Comparison of ENCODE assay signal across 13 cellular contexts in genomic region chr3:195251336-195252065, GRCh38. TPM values are rescaled to one million over a fixed set of nuclear protein-coding genes. Genes with fewer than 3 reads are reported as not detected.
DNase-seq lines count a peak whose midpoint lies in the region; ATAC-seq and TF ChIP-seq lines count a peak whose summit lies in the region.
"Had no signal": no experiment of that assay in that cellular context is flagged by ENCODE, and none has a peak within 500 bp of the region (broad histone marks: within the 10 kb centered on the region; RNA-seq: fewer than 3 reads in every experiment).

No MANE protein-coding gene starts in this region.

- H3K9ac ChIP-seq in muscle layer of colon (ENCODE audit: low read length), result no peak overlapping the region

- no peaks in the 10 kb centered on the region for H3K27me3 ChIP-seq in muscle layer of colon (ENCODE audit: control insufficient read depth in 1 of 2, insufficient read depth in 2 of 2, low read length in 2 of 2)
- H3K27me3 ChIP-seq in CD4-positive, alpha-beta memory T cell (ENCODE audit: insufficient read depth, low read length), result no peaks in the 10 kb centered on the region

- DNase-seq in AG20443 (ENCODE audit: low spot score), result peak; percentile 2
- peak; percentile 32 for DNase-seq in COLO668 (lab: John Stamatoyannopoulos, UW; ENCODE audit: unreplicated experiment)
- DNase-seq in activated T-cell treated with anti-CD3 and anti-CD28 coated beads, Interleukin-2, amount 50 U/mL, for 72 hours, result no peak
- no peak for DNase-seq in endothelial cell (ENCODE audit: low spot score)
- DNase-seq in CD4-positive, alpha-beta memory T cell, result no peak
- DNase-seq in GOT3 (lab: John Stamatoyannopoulos, UW), result no peak
- no peak for DNase-seq in SKM-1 treated with dmso at 0.1 percent for 144 hours (lab: John Stamatoyannopoulos, UW; ENCODE audit: unreplicated experiment)
- DNase-seq: activated naive CD4-positive, alpha-beta T cell; PC-9 had no signal

- peak; percentile 60 to 69 for ATAC-seq in activated T-cell treated with anti-CD3 and anti-CD28 coated beads, Interleukin-2, amount 50 U/mL, for 72 hours (replicated peaks in 1 of 2)

- CTCF ChIA-PET in CD4-positive, alpha-beta memory T cell (lab: Charles Lee; ENCODE audit: partially characterized antibody), result interaction anchor here (1.1 kb wide), 1 partner anchor 564 kb away, joined by 3 read pairs; no protein-coding TSS in a partner anchor

- H3K27ac Mint-ChIP-seq in activated T-cell treated with anti-CD3 and anti-CD28 coated beads, Interleukin-2, amount 50 U/mL, for 72 hours, result no peak overlapping the region
- no peak overlapping the region for H3K27ac Mint-ChIP-seq in endothelial cell (ENCODE audit: unreplicated experiment)
- peak overlapping the region in 2 of 7 donors; percentile 31 to 51 for H3K27ac Mint-ChIP-seq in CD4-positive, alpha-beta memory T cell
- H3K27ac Mint-ChIP-seq: stimulated activated naive CD8-positive, alpha-beta T cell treated with anti-CD3 and anti-CD28 coated beads, Interleukin-15, Interleukin-2, amounts not matched to agents 100 ng/mL and 50 ng/mL, for 24 hours had no signal

- no peaks in the 10 kb centered on the region for H3K27me3 Mint-ChIP-seq in activated T-cell treated with anti-CD3 and anti-CD28 coated beads, Interleukin-2, amount 50 U/mL, for 72 hours (ENCODE audit: low read depth)
- peaks cover 9% of the 10 kb centered on the region for H3K27me3 Mint-ChIP-seq in endothelial cell (ENCODE audit: unreplicated experiment)
- no peaks in the 10 kb centered on the region for H3K27me3 Mint-ChIP-seq in CD4-positive, alpha-beta memory T cell
- H3K27me3 Mint-ChIP-seq: CD4-positive, CD25-positive, alpha-beta regulatory T cell; stimulated activated naive CD8-positive, alpha-beta T cell treated with anti-CD3 and anti-CD28 coated beads, Interleukin-15, Interleukin-2, amounts not matched to agents 100 ng/mL and 50 ng/mL, for 24 hours had no signal

- peak overlapping the region; percentile 50 for H3K27ac ChIP-seq in muscle layer of colon (ENCODE audit: low read depth, low read length)
- H3K27ac ChIP-seq in CD4-positive, alpha-beta memory T cell (ENCODE audit: low read depth, low read length), result no peak overlapping the region
- H3K27ac ChIP-seq: PC-9 had no signal

- H3K4me3 Mint-ChIP-seq in activated T-cell treated with anti-CD3 and anti-CD28 coated beads, Interleukin-2, amount 50 U/mL, for 72 hours, result no peak overlapping the region
- H3K4me3 Mint-ChIP-seq in endothelial cell (ENCODE audit: unreplicated experiment), result no peak overlapping the region
- no peak overlapping the region for H3K4me3 Mint-ChIP-seq in CD4-positive, alpha-beta memory T cell
- H3K4me3 Mint-ChIP-seq: stimulated activated naive CD8-positive, alpha-beta T cell treated with anti-CD3 and anti-CD28 coated beads, Interleukin-15, Interleukin-2, amounts not matched to agents 100 ng/mL and 50 ng/mL, for 24 hours had no signal

- H3K9me3 Mint-ChIP-seq in activated T-cell treated with anti-CD3 and anti-CD28 coated beads, Interleukin-2, amount 50 U/mL, for 72 hours, result no peaks in the 10 kb centered on the region
- H3K9me3 Mint-ChIP-seq in endothelial cell (ENCODE audit: unreplicated experiment), result no peaks in the 10 kb centered on the region
- H3K9me3 Mint-ChIP-seq in CD4-positive, alpha-beta memory T cell, result no peaks in the 10 kb centered on the region
- H3K9me3 Mint-ChIP-seq: CD4-positive, CD25-positive, alpha-beta regulatory T cell; stimulated activated naive CD8-positive, alpha-beta T cell treated with anti-CD3 and anti-CD28 coated beads, Interleukin-15, Interleukin-2, amounts not matched to agents 100 ng/mL and 50 ng/mL, for 24 hours had no signal

- peaks cover 30% of the 10 kb centered on the region for H3K4me1 ChIP-seq in muscle layer of colon (ENCODE audit: insufficient read depth, low read length)
- peaks cover 4% of the 10 kb centered on the region for H3K4me1 ChIP-seq in CD4-positive, alpha-beta memory T cell (ENCODE audit: insufficient read depth, low read length)

- H3K36me3 ChIP-seq in muscle layer of colon (ENCODE audit: insufficient read depth, low read length), result no peaks in the 10 kb centered on the region
- no peaks in the 10 kb centered on the region for H3K36me3 ChIP-seq in CD4-positive, alpha-beta memory T cell (ENCODE audit: insufficient read depth, low read length)
- H3K36me3 ChIP-seq: HAP-1 had no signal

- POLR2A ChIA-PET in CD4-positive, alpha-beta memory T cell (lab: Charles Lee; ENCODE audit: partially characterized antibody), result no interaction called here

- no peaks in the 10 kb centered on the region for H3K9me3 ChIP-seq in muscle layer of colon (ENCODE audit: low read length)
- H3K9me3 ChIP-seq in CD4-positive, alpha-beta memory T cell (ENCODE audit: control insufficient read depth in 1 of 2, low read length in 2 of 2), result no peaks in the 10 kb centered on the region
- H3K9me3 ChIP-seq: HAP-1 had no signal

- no peak overlapping the region for H3K4me3 ChIP-seq in muscle layer of colon (ENCODE audit: low read depth in 1 of 2, low read length in 2 of 2)
- H3K4me3 ChIP-seq in CD4-positive, alpha-beta memory T cell (ENCODE audit: low read length in 2 of 2), result no peak overlapping the region
- H3K4me3 ChIP-seq: HAP-1, PC-9 had no signal

- peaks cover 36% of the 10 kb centered on the region for H3K4me1 Mint-ChIP-seq in activated T-cell treated with anti-CD3 and anti-CD28 coated beads, Interleukin-2, amount 50 U/mL, for 72 hours (ENCODE audit: low read depth)
- peaks cover 51% of the 10 kb centered on the region for H3K4me1 Mint-ChIP-seq in endothelial cell (ENCODE audit: unreplicated experiment)
- H3K4me1 Mint-ChIP-seq in CD4-positive, alpha-beta memory T cell, result peaks cover 8 to 16% (median 12%) of the 10 kb centered on the region in 4 donors

- H3K36me3 Mint-ChIP-seq in activated T-cell treated with anti-CD3 and anti-CD28 coated beads, Interleukin-2, amount 50 U/mL, for 72 hours (ENCODE audit: insufficient read depth in 2 of 2), result no peaks in the 10 kb centered on the region
- peaks cover 11% of the 10 kb centered on the region for H3K36me3 Mint-ChIP-seq in endothelial cell (ENCODE audit: low read depth, unreplicated experiment)
- H3K36me3 Mint-ChIP-seq in CD4-positive, alpha-beta memory T cell, result peaks cover 0 to 4% of the 10 kb centered on the region in 2 donors

- no peak for TF ChIP-seq CTCF in endothelial cell (IDR thresholded peaks at IDR 0.05; ENCODE audit: unreplicated experiment)

- intact Hi-C loops in CD4-positive, alpha-beta memory T cell (cut with micrococcal nuclease), result no loop called here

RNA-seq across cellular contexts. Expression of gene XXYLT1, which starts 19.5 kb away (rescaled TPM):
- 1 to 10 TPM; 6.2 to 6.6 TPM for total RNA-seq in activated T-cell treated with anti-CD3 and anti-CD28 coated beads, Interleukin-2, amount 50 U/mL, for 72 hours
- 25.0 TPM for total RNA-seq in endothelial cell (ENCODE audit: unreplicated experiment)
- 1 to 10 TPM; 3.9 to 4.4 TPM for total RNA-seq in CD4-positive, alpha-beta memory T cell
- polyA plus RNA-seq in CD4-positive, alpha-beta memory T cell, result 1 to 10 TPM; 4.2 to 6.3 TPM

Comparison
In these comparisons a context has a peak if more than half of its experiments do, and no peak if none do; other contexts are left out.
1. DNase-seq: peak in AG20443 (single experiment) and COLO668 (single experiment); none in activated T-cell treated with anti-CD3 and anti-CD28 coated beads, Interleukin-2, amount 50 U/mL, for 72 hours (0 of 2), endothelial cell (single experiment), CD4-positive, alpha-beta memory T cell (0 of 5), GOT3 (single experiment) and SKM-1 treated with dmso at 0.1 percent for 144 hours (single experiment).